Comparison of ENCODE assay signal across 9 cellular contexts in the genomic region with DNA sequence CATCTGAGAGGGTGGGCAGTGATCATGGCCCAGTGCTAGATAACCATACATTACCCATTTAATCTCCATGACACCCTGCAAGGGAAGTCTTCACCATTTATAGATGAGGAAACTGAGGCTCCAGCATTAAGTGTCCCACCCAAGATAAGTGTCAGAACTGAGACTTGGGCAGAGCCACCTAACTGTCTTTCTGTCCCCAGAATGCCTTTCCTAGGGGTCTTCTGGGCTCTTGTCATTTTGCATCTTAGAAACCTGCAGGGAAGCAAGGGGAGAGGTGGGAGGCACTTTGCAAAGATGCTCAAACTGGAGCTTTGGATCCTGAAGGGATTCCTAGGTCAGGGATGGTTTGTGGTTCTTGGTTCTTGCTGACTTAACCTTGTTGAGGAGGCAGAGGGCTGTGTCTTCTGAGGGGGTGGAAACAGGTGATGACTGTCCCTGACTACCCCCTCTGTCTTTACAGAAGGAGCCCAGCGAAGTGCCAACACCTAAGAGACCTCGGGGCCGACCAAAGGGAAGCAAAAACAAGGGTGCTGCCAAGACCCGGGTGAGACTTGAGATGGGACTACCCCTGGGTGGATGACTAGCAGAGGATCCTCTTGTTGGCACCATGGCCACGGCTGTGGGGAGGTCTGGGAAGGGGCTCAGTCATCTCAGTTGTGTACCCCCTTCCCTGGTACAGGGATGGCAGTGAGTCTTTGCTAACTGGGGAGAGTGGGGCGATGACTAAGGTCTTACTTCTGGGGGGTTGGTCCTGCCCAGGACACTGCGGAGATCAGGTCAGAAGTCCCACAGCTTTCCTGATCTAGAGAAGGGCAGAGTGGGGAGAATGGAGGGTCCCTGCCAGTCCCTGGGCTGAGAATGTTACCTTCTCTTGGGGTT. TPM values are rescaled to one million over a fixed set of nuclear protein-coding genes. Genes with fewer than 3 reads are reported as not detected.
DNase-seq lines count a peak whose midpoint lies in the region; ATAC-seq, FAIRE-seq and TF ChIP-seq lines count a peak whose summit lies in the region.
"Had no signal": no experiment of that assay in that cellular context is flagged by ENCODE, and none has a peak within 500 bp of the region (broad histone marks: within the 10 kb centered on the region; RNA-seq: fewer than 3 reads in every experiment).

No MANE protein-coding gene starts in this region.

- FAIRE-seq in H54 (lab: Jason Lieb, UNC), result peak; percentile 15

- no peak for TF ChIP-seq CTCF in CD4-positive, alpha-beta T cell (IDR thresholded peaks at IDR 0.05)
- no peak for TF ChIP-seq CTCF in OCI-LY7 (conservative IDR thresholded peaks at IDR 0.05; ENCODE audit: low read length)

- H3K27ac ChIP-seq in CD4-positive, alpha-beta T cell (ENCODE audit: low read depth, low read length), result peak overlapping the region; percentile 50
- peak overlapping the region; percentile 98 for H3K27ac ChIP-seq in mesodermal cell (ENCODE audit: low read depth, low read length, severe bottlenecking)
- no peak overlapping the region for H3K27ac ChIP-seq in OCI-LY7 (ENCODE audit: low read depth, low read length, poor library complexity, severe bottlenecking)

- no peak overlapping the region; the same call in 1 of the 2 replicates for H3K4me2 ChIP-seq in OCI-LY7 (ENCODE audit: low read length)

- WGBS in mesodermal cell (ENCODE audit: insufficient coverage in 2 of 2), 2 experiments, result 95 to 98% methylated on average over 6 of the region's 7 CpGs

- in situ Hi-C loops in G401 (cut with HindIII; ENCODE audit: low sequenced_read_pairs), result no loop called here

- H4K20me1 ChIP-seq in OCI-LY7 (ENCODE audit: insufficient read depth, low read length), result peaks cover 42% of the 10 kb centered on the region

- CTCF ChIA-PET in CD4-positive, alpha-beta T cell (lab: Charles Lee), result interaction anchor here (0.8 kb wide), 1 partner anchor 46 kb away, joined by 3 read pairs; no protein-coding TSS in a partner anchor
- CTCF ChIA-PET in OCI-LY7 (lab: Charles Lee; ENCODE audit: unreplicated experiment), result no interaction called here

- POLR2A ChIA-PET in CD4-positive, alpha-beta T cell (lab: Charles Lee), result no interaction called here
- POLR2A ChIA-PET in OCI-LY7 (lab: Charles Lee), result no interaction called here

- H3K4me1 Mint-ChIP-seq in CD4-positive, alpha-beta T cell (ENCODE audit: low read depth), result peaks cover 48% of the 10 kb centered on the region
- peaks cover 61% of the 10 kb centered on the region for H3K4me1 Mint-ChIP-seq in activated T-helper 2 cell treated with anti-CD3 and anti-CD28 coated beads, Interferon-gamma antibody, Interleukin-2, Interleukin-4, amounts not matched to agents 10 μg/mL and 5 μg/mL and 100 μg/mL, durations not matched to agents 14 hours and 24 hours and 36 hours (ENCODE audit: low read depth)

- no peaks in the 10 kb centered on the region for H3K9me3 Mint-ChIP-seq in CD4-positive, alpha-beta T cell
- H3K9me3 Mint-ChIP-seq in activated T-helper 2 cell treated with anti-CD3 and anti-CD28 coated beads, Interferon-gamma antibody, Interleukin-2, Interleukin-4, amounts not matched to agents 10 μg/mL and 5 μg/mL and 100 μg/mL, durations not matched to agents 14 hours and 24 hours and 36 hours, result no peaks in the 10 kb centered on the region

- no peak for ATAC-seq in CD4-positive, alpha-beta T cell (ENCODE audit: poor library complexity)
- ATAC-seq in HG02852 (IDR thresholded peaks at IDR 0.05; ENCODE audit: unreplicated experiment), result no peak

- H2AFZ ChIP-seq in OCI-LY7 (ENCODE audit: low read length), result no peak overlapping the region

- no peak for TF ChIP-seq POLR2A in H54 (IDR thresholded peaks at IDR 0.05; ENCODE audit: low read depth, low read length)

- H3K79me2 ChIP-seq in OCI-LY7 (ENCODE audit: insufficient read depth, low read depth, low read length), result peaks cover 48% of the 10 kb centered on the region

- H3K36me3 ChIP-seq in mesodermal cell (ENCODE audit: control insufficient read depth, insufficient read depth, low read length) (peaks cover 69% of the 10 kb centered on the region), OCI-LY7 (ENCODE audit: insufficient read depth, low read length) (peaks cover 94% of the 10 kb centered on the region)

- H3K9me2 ChIP-seq in OCI-LY7 (ENCODE audit: insufficient read depth, low read length), result no peaks in the 10 kb centered on the region

- H3K36me3 Mint-ChIP-seq in CD4-positive, alpha-beta T cell (ENCODE audit: low read depth), result peaks cover 70% of the 10 kb centered on the region
- H3K36me3 Mint-ChIP-seq in activated T-helper 2 cell treated with anti-CD3 and anti-CD28 coated beads, Interferon-gamma antibody, Interleukin-2, Interleukin-4, amounts not matched to agents 10 μg/mL and 5 μg/mL and 100 μg/mL, durations not matched to agents 14 hours and 24 hours and 36 hours (ENCODE audit: low read depth), result peaks cover 80% of the 10 kb centered on the region

- H3K9me3 ChIP-seq in CD4-positive, alpha-beta T cell (ENCODE audit: control insufficient read depth, low read length), result no peaks in the 10 kb centered on the region
- no peaks in the 10 kb centered on the region for H3K9me3 ChIP-seq in mesodermal cell (ENCODE audit: control insufficient read depth, low read length)
- H3K9me3 ChIP-seq in OCI-LY7 (ENCODE audit: low read length), result no peaks in the 10 kb centered on the region

- H3K27me3 ChIP-seq in CD4-positive, alpha-beta T cell (ENCODE audit: control insufficient read depth, insufficient read depth, low read length), result no peaks in the 10 kb centered on the region

- BruUV-seq in OCI-LY7 (replicated peaks; lab: Mats Ljungman, UMichigan), result no TSS peak

- intact Hi-C loops in CD4-positive, alpha-beta T cell (cut with DNase I, micrococcal nuclease), result loop anchor here in 1 of 2 experiments (10.0 kb wide), 1 partner anchor 1398 kb away; the partner anchor contains the start of gene PSMB8
- intact Hi-C loops in activated T-helper 2 cell treated with anti-CD3 and anti-CD28 coated beads, Interferon-gamma antibody, Interleukin-2, Interleukin-4, amounts not matched to agents 10 μg/mL and 5 μg/mL and 100 μg/mL, durations not matched to agents 14 hours and 24 hours and 36 hours (cut with micrococcal nuclease), result loop anchor here (10.0 kb wide), 1 partner anchor 512 kb away; the partner anchor contains the start of gene SNRPC
- intact Hi-C loops in OCI-LY7 (cut with micrococcal nuclease; ENCODE audit: unreplicated experiment), result no loop called here

- no peak for DNase-seq in CD4-positive, alpha-beta T cell
- DNase-seq in H54 (ENCODE audit: insufficient read length, low spot score) (peak; percentile 55), DMS79 treated with DMSO at 0.1 percent for 48 hours (lab: John Stamatoyannopoulos, UW) (no peak), OCI-LY7 (ENCODE audit: low spot score) (no peak), G401 (ENCODE audit: low spot score) (no peak)
- no peak for DNase-seq in activated T-helper 2 cell treated with anti-CD3 and anti-CD28 coated beads, Interferon-gamma antibody, Interleukin-2, Interleukin-4, amounts not matched to agents 10 μg/mL and 5 μg/mL and 100 μg/mL, durations not matched to agents 14 hours and 24 hours and 36 hours (ENCODE audit: low spot score)
- DNase-seq: NCI-H1092 had no signal

- H3K27ac Mint-ChIP-seq in CD4-positive, alpha-beta T cell, result peak overlapping the region; percentile 84
- H3K27ac Mint-ChIP-seq in activated T-helper 2 cell treated with anti-CD3 and anti-CD28 coated beads, Interferon-gamma antibody, Interleukin-2, Interleukin-4, amounts not matched to agents 10 μg/mL and 5 μg/mL and 100 μg/mL, durations not matched to agents 14 hours and 24 hours and 36 hours, result peak overlapping the region; percentile 73

- H3K4me1 ChIP-seq in mesodermal cell (ENCODE audit: control insufficient read depth, insufficient read depth, low read length, poor library complexity, severe bottlenecking), result peaks cover 60% of the 10 kb centered on the region
- peaks cover 64% of the 10 kb centered on the region for H3K4me1 ChIP-seq in OCI-LY7 (ENCODE audit: insufficient read depth, low read length, poor library complexity, severe bottlenecking)

- H3K27me3 Mint-ChIP-seq in CD4-positive, alpha-beta T cell, result no peaks in the 10 kb centered on the region
- no peaks in the 10 kb centered on the region for H3K27me3 Mint-ChIP-seq in activated T-helper 2 cell treated with anti-CD3 and anti-CD28 coated beads, Interferon-gamma antibody, Interleukin-2, Interleukin-4, amounts not matched to agents 10 μg/mL and 5 μg/mL and 100 μg/mL, durations not matched to agents 14 hours and 24 hours and 36 hours (ENCODE audit: low read depth)

- peak overlapping the region; percentile 42 for H3K4me3 Mint-ChIP-seq in CD4-positive, alpha-beta T cell
- H3K4me3 Mint-ChIP-seq in activated T-helper 2 cell treated with anti-CD3 and anti-CD28 coated beads, Interferon-gamma antibody, Interleukin-2, Interleukin-4, amounts not matched to agents 10 μg/mL and 5 μg/mL and 100 μg/mL, durations not matched to agents 14 hours and 24 hours and 36 hours (ENCODE audit: low read depth), result peak overlapping the region; percentile 2

- H3K4me3 ChIP-seq in mesodermal cell (ENCODE audit: extremely low read depth, insufficient read depth, low read length, poor library complexity, severe bottlenecking), result no peak overlapping the region
- no peak overlapping the region for H3K4me3 ChIP-seq in OCI-LY7 (ENCODE audit: low read depth, low read length, poor library complexity, severe bottlenecking)

RNA-seq across cellular contexts. Expression of gene HMGA1, which starts 5.8 kb away (rescaled TPM):
- 100 to 1,000 TPM; 102 to 107 TPM for total RNA-seq in CD4-positive, alpha-beta T cell
- 412 and 422 TPM in 2 replicates for total RNA-seq in activated T-helper 2 cell treated with anti-CD3 and anti-CD28 coated beads, Interferon-gamma antibody, Interleukin-2, Interleukin-4, amounts not matched to agents 10 μg/mL and 5 μg/mL and 100 μg/mL, durations not matched to agents 14 hours and 24 hours and 36 hours
- polyA plus RNA-seq in mesodermal cell (2013, experiment 1 of 2), result 1,202 TPM
- 1,112 TPM for polyA plus RNA-seq in mesodermal cell (2013, experiment 2 of 2)
- total RNA-seq in OCI-LY7 (2014; rRNA removed; shearing (Covaris generic)), result 435 and 463 TPM in 2 replicates
- total RNA-seq in OCI-LY7 (2022), result 736 and 764 TPM in 2 replicates
- 321 and 360 TPM in 2 replicates for total RNA-seq in G401 (2014; rRNA removed; shearing (Covaris generic))

RNA-seq across cellular contexts. Expression of gene SMIM29, which starts 6.3 kb away (rescaled TPM):
- total RNA-seq in CD4-positive, alpha-beta T cell, result 10 to 100 TPM; 22.0 to 23.9 TPM
- 16.6 and 17.3 TPM in 2 replicates for total RNA-seq in activated T-helper 2 cell treated with anti-CD3 and anti-CD28 coated beads, Interferon-gamma antibody, Interleukin-2, Interleukin-4, amounts not matched to agents 10 μg/mL and 5 μg/mL and 100 μg/mL, durations not matched to agents 14 hours and 24 hours and 36 hours
- polyA plus RNA-seq in mesodermal cell (2013, experiment 1 of 2), result 23.0 TPM
- polyA plus RNA-seq in mesodermal cell (2013, experiment 2 of 2), result 21.6 TPM
- total RNA-seq in OCI-LY7 (2014; rRNA removed; shearing (Covaris generic)), result 14.1 and 17.3 TPM in 2 replicates
- 21.3 and 21.5 TPM in 2 replicates for total RNA-seq in OCI-LY7 (2022)
- 15.0 and 17.2 TPM in 2 replicates for total RNA-seq in G401 (2014; rRNA removed; shearing (Covaris generic))
